In genomic region chr21:37005548-37006242, GRCh38 we compare ENCODE assay signal across 1 cellular context.
TF ChIP-seq lines count a peak whose summit lies in the region.

No MANE protein-coding gene starts in this region.

TF ChIP-seq in GM12878, 131 proteins besides CTCF, POLR2A, EP300 and RAD21 (continued from another document):
- TF ChIP-seq NKRF (conservative IDR thresholded peaks at IDR 0.05) (no peak), ZNF217 (IDR thresholded peaks at IDR 0.05) (no peak), BRCA1 (IDR thresholded peaks at IDR 0.05; ENCODE audit: low read depth, low read length) (no peak)
